Comparison of ENCODE assay signal across 27 cellular contexts in the genomic region with DNA sequence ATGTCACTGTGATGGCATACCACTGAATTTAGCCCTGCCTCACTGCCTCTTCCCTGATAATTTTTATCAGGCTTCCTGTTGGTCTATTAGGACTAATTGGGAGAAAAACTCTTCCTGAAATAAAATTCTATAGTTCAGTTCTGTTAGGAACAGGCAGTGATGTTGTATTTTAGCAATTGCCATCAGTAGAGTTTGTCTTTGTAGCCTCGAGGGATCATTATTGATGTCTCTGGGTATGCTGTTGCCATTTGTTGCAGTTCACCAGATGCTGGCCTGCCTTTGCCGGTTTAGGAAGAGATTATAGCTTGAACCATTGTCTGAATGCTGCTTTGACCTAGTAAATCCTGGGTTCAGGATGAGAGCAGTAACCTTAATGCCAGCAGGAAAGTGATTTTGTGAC. TPM values are rescaled to one million over a fixed set of nuclear protein-coding genes. Genes with fewer than 3 reads are reported as not detected.
DNase-seq lines count a peak whose midpoint lies in the region; ATAC-seq and TF ChIP-seq lines count a peak whose summit lies in the region.
"Had no signal": no experiment of that assay in that cellular context is flagged by ENCODE, and none has a peak within 500 bp of the region (broad histone marks: within the 10 kb centered on the region; RNA-seq: fewer than 3 reads in every experiment).

No MANE protein-coding gene starts in this region.

- TF ChIP-seq CTCF in HFFc6 (IDR thresholded peaks at IDR 0.05), result no peak
- TF ChIP-seq CTCF in activated CD8-positive, alpha-beta T cell treated with anti-CD3 and anti-CD28 coated beads for 36 hours (IDR thresholded peaks at IDR 0.05), result no peak
- no peak for TF ChIP-seq CTCF in progenitor cell of endocrine pancreas (IDR thresholded peaks at IDR 0.05; ENCODE audit: unreplicated experiment)
- no peak for TF ChIP-seq CTCF in type B pancreatic cell (conservative IDR thresholded peaks at IDR 0.05)

- no peak for DNase-seq in CD4-positive, alpha-beta memory T cell
- DNase-seq in HFFc6 (no peak), progenitor cell of endocrine pancreas (ENCODE audit: low spot score, unreplicated experiment) (no peak), globus pallidus (ENCODE audit: low spot score) (no peak), type B pancreatic cell (ENCODE audit: extremely low spot score, unreplicated experiment) (no peak)
- no peak for DNase-seq in activated CD8-positive, alpha-beta T cell treated with anti-CD3 and anti-CD28 coated beads for 36 hours
- no peak for DNase-seq in natural killer cell treated with Interleukin-12 subunit alpha and Interleukin-12 subunit beta and Interleukin-15 and Interleukin-18, amount 100 ng/mL, for 72 hours (ENCODE audit: low spot score)
- DNase-seq: activated effector memory CD4-positive, alpha-beta T cell treated with Interleukin-2 at 50 U/mL for 16 hours; activated naive CD8-positive, alpha-beta T cell treated with anti-CD3 and anti-CD28 coated beads, Interleukin-2, amount 10 ng/mL, durations not matched to agents 7 days and 5 days; activated T-cell treated with anti-CD3 and anti-CD28 coated beads for 4 hours; Caco-2; colonic mucosa; effector CD4-positive, alpha-beta T cell; mesendoderm; MV-4-11; NCI-H146; NCI-H446 treated with DMSO at 0.1 percent for 48 hours; NCI-H774; right lobe of liver; SHP77 treated with DMSO at 0.1 percent for 48 hours; spleen; stimulated activated CD4-positive, alpha-beta T cell treated with anti-CD3 and anti-CD28 coated beads, Interleukin-2, amount 100 ng/mL, for 24 hours; stimulated activated naive CD8-positive, alpha-beta T cell treated with anti-CD3 and anti-CD28 coated beads, Interleukin-15, amount 100 ng/mL, for 72 hours had no signal

- intact Hi-C loops in CD4-positive, alpha-beta memory T cell (cut with micrococcal nuclease), result no loop called here
- intact Hi-C loops in activated CD8-positive, alpha-beta T cell treated with anti-CD3 and anti-CD28 coated beads for 36 hours (cut with micrococcal nuclease), result no loop called here

- POLR2A ChIA-PET in CD4-positive, alpha-beta memory T cell (lab: Charles Lee; ENCODE audit: partially characterized antibody), result interaction anchor here (1.2 kb wide), 1 partner anchor 193 kb away, joined by 3 read pairs; no protein-coding TSS in a partner anchor
- POLR2A ChIA-PET in activated CD8-positive, alpha-beta T cell treated with anti-CD3 and anti-CD28 coated beads for 36 hours (lab: Charles Lee), result interaction anchor here (1.0 kb wide), 1 partner anchor 12 kb away, joined by 3 read pairs; no protein-coding TSS in a partner anchor

- peaks cover 0 to 14% of the 10 kb centered on the region in 2 donors for H3K36me3 Mint-ChIP-seq in CD4-positive, alpha-beta memory T cell
- H3K36me3 Mint-ChIP-seq in HFFc6 (ENCODE audit: low read depth) (peaks cover 20% of the 10 kb centered on the region), progenitor cell of endocrine pancreas (ENCODE audit: insufficient read depth) (peaks cover 4% of the 10 kb centered on the region), type B pancreatic cell (peaks cover 17% of the 10 kb centered on the region)
- peaks cover 7% of the 10 kb centered on the region for H3K36me3 Mint-ChIP-seq in activated CD8-positive, alpha-beta T cell treated with anti-CD3 and anti-CD28 coated beads for 36 hours (ENCODE audit: low read depth)
- H3K36me3 Mint-ChIP-seq in natural killer cell treated with Interleukin-12 subunit alpha and Interleukin-12 subunit beta and Interleukin-15 and Interleukin-18, amount 100 ng/mL, for 72 hours, result peaks cover 5% of the 10 kb centered on the region

- peaks cover 33 to 66% (median 49%) of the 10 kb centered on the region in 4 donors for H3K4me1 Mint-ChIP-seq in CD4-positive, alpha-beta memory T cell
- H3K4me1 Mint-ChIP-seq in HFFc6 (ENCODE audit: low read depth), result peaks cover 43% of the 10 kb centered on the region
- H3K4me1 Mint-ChIP-seq in activated CD8-positive, alpha-beta T cell treated with anti-CD3 and anti-CD28 coated beads for 36 hours (ENCODE audit: low read depth), result peaks cover 30% of the 10 kb centered on the region
- peaks cover 31 to 50% of the 10 kb centered on the region in 2 donors for H3K4me1 Mint-ChIP-seq in natural killer cell treated with Interleukin-12 subunit alpha and Interleukin-12 subunit beta and Interleukin-15 and Interleukin-18, amount 100 ng/mL, for 72 hours (ENCODE audit: low read depth in 2 of 2)
- H3K4me1 Mint-ChIP-seq in progenitor cell of endocrine pancreas (ENCODE audit: low read depth), result peaks cover 4% of the 10 kb centered on the region
- H3K4me1 Mint-ChIP-seq in type B pancreatic cell (ENCODE audit: unreplicated experiment), result peaks cover 26% of the 10 kb centered on the region

- peaks cover 0 to 2% (median 0%) of the 10 kb centered on the region in 8 donors for H3K9me3 Mint-ChIP-seq in CD4-positive, alpha-beta memory T cell
- H3K9me3 Mint-ChIP-seq in HFFc6 (no peaks in the 10 kb centered on the region), progenitor cell of endocrine pancreas (ENCODE audit: low read depth) (no peaks in the 10 kb centered on the region), type B pancreatic cell (no peaks in the 10 kb centered on the region)
- no peaks in the 10 kb centered on the region for H3K9me3 Mint-ChIP-seq in activated CD8-positive, alpha-beta T cell treated with anti-CD3 and anti-CD28 coated beads for 36 hours
- H3K9me3 Mint-ChIP-seq in natural killer cell treated with Interleukin-12 subunit alpha and Interleukin-12 subunit beta and Interleukin-15 and Interleukin-18, amount 100 ng/mL, for 72 hours, result no peaks in the 10 kb centered on the region
- H3K9me3 Mint-ChIP-seq: activated naive CD8-positive, alpha-beta T cell treated with anti-CD3 and anti-CD28 coated beads, Interleukin-2, amount 10 ng/mL, durations not matched to agents 7 days and 5 days; stimulated activated naive CD8-positive, alpha-beta T cell treated with anti-CD3 and anti-CD28 coated beads, Interleukin-15, amount 100 ng/mL, for 72 hours had no signal

- ATAC-seq in activated CD8-positive, alpha-beta T cell treated with anti-CD3 and anti-CD28 coated beads for 36 hours, result no peak
- no peak for ATAC-seq in natural killer cell treated with Interleukin-12 subunit alpha and Interleukin-12 subunit beta and Interleukin-15 and Interleukin-18, amount 100 ng/mL, for 72 hours
- ATAC-seq: left lobe of liver; right lobe of liver; stimulated activated naive CD8-positive, alpha-beta T cell treated with anti-CD3 and anti-CD28 coated beads, Interleukin-15, amount 100 ng/mL, for 72 hours had no signal

- CTCF ChIA-PET in CD4-positive, alpha-beta memory T cell (lab: Charles Lee; ENCODE audit: partially characterized antibody), result interaction anchor here (1.4 to 1.9 kb wide), 3 partner anchors 9 to 78 kb away, joined by 4 to 5 read pairs (median 4); no protein-coding TSS in a partner anchor
- CTCF ChIA-PET in activated CD8-positive, alpha-beta T cell treated with anti-CD3 and anti-CD28 coated beads for 36 hours (lab: Charles Lee), result interaction anchor here (0.9 to 1.0 kb wide), 2 partner anchors 65 to 78 kb away, joined by 3 read pairs; no protein-coding TSS in a partner anchor

- H3K4me3 Mint-ChIP-seq in CD4-positive, alpha-beta memory T cell, result no peak overlapping the region
- H3K4me3 Mint-ChIP-seq in HFFc6, result no peak overlapping the region
- no peak overlapping the region for H3K4me3 Mint-ChIP-seq in activated CD8-positive, alpha-beta T cell treated with anti-CD3 and anti-CD28 coated beads for 36 hours
- no peak overlapping the region for H3K4me3 Mint-ChIP-seq in natural killer cell treated with Interleukin-12 subunit alpha and Interleukin-12 subunit beta and Interleukin-15 and Interleukin-18, amount 100 ng/mL, for 72 hours
- no peak overlapping the region for H3K4me3 Mint-ChIP-seq in progenitor cell of endocrine pancreas (ENCODE audit: low read depth)
- no peak overlapping the region for H3K4me3 Mint-ChIP-seq in type B pancreatic cell
- H3K4me3 Mint-ChIP-seq: activated naive CD8-positive, alpha-beta T cell treated with anti-CD3 and anti-CD28 coated beads, Interleukin-2, amount 10 ng/mL, durations not matched to agents 7 days and 5 days; stimulated activated naive CD8-positive, alpha-beta T cell treated with anti-CD3 and anti-CD28 coated beads, Interleukin-15, amount 100 ng/mL, for 72 hours had no signal

- H3K36me3 ChIP-seq in CD4-positive, alpha-beta memory T cell (ENCODE audit: insufficient read depth, low read length), result no peaks in the 10 kb centered on the region
- H3K36me3 ChIP-seq: cardiac muscle cell, colonic mucosa had no signal

- H3K27me3 Mint-ChIP-seq in CD4-positive, alpha-beta memory T cell, result no peaks in the 10 kb centered on the region
- no peaks in the 10 kb centered on the region for H3K27me3 Mint-ChIP-seq in HFFc6 (ENCODE audit: insufficient read depth)
- H3K27me3 Mint-ChIP-seq in activated CD8-positive, alpha-beta T cell treated with anti-CD3 and anti-CD28 coated beads for 36 hours, result no peaks in the 10 kb centered on the region
- H3K27me3 Mint-ChIP-seq in natural killer cell treated with Interleukin-12 subunit alpha and Interleukin-12 subunit beta and Interleukin-15 and Interleukin-18, amount 100 ng/mL, for 72 hours, result no peaks in the 10 kb centered on the region
- no peaks in the 10 kb centered on the region for H3K27me3 Mint-ChIP-seq in progenitor cell of endocrine pancreas
- no peaks in the 10 kb centered on the region for H3K27me3 Mint-ChIP-seq in type B pancreatic cell
- H3K27me3 Mint-ChIP-seq: activated naive CD8-positive, alpha-beta T cell treated with anti-CD3 and anti-CD28 coated beads, Interleukin-2, amount 10 ng/mL, durations not matched to agents 7 days and 5 days; stimulated activated naive CD8-positive, alpha-beta T cell treated with anti-CD3 and anti-CD28 coated beads, Interleukin-15, amount 100 ng/mL, for 72 hours had no signal

- no peaks in the 10 kb centered on the region for H3K27me3 ChIP-seq in CD4-positive, alpha-beta memory T cell (ENCODE audit: insufficient read depth, low read length)
- H3K27me3 ChIP-seq: cardiac muscle cell, colonic mucosa, right lobe of liver, spleen, vagina had no signal

- peaks cover 23% of the 10 kb centered on the region for H3K4me1 ChIP-seq in CD4-positive, alpha-beta memory T cell (ENCODE audit: insufficient read depth, low read length)
- H3K4me1 ChIP-seq: Caco-2, colonic mucosa had no signal

- H3K27ac Mint-ChIP-seq in CD4-positive, alpha-beta memory T cell, result peak overlapping the region in 5 of 7 donors; percentile 43 to 81 (median 68)
- peak overlapping the region; percentile 39; the same call in 1 of the 2 replicates for H3K27ac Mint-ChIP-seq in HFFc6
- H3K27ac Mint-ChIP-seq in activated CD8-positive, alpha-beta T cell treated with anti-CD3 and anti-CD28 coated beads for 36 hours, result peak overlapping the region; percentile 3
- peak overlapping the region; percentile 2 to 17 for H3K27ac Mint-ChIP-seq in natural killer cell treated with Interleukin-12 subunit alpha and Interleukin-12 subunit beta and Interleukin-15 and Interleukin-18, amount 100 ng/mL, for 72 hours
- no peak overlapping the region for H3K27ac Mint-ChIP-seq in progenitor cell of endocrine pancreas
- H3K27ac Mint-ChIP-seq in type B pancreatic cell, result no peak overlapping the region
- H3K27ac Mint-ChIP-seq: activated naive CD8-positive, alpha-beta T cell treated with anti-CD3 and anti-CD28 coated beads, Interleukin-2, amount 10 ng/mL, durations not matched to agents 7 days and 5 days; stimulated activated naive CD8-positive, alpha-beta T cell treated with anti-CD3 and anti-CD28 coated beads, Interleukin-15, amount 100 ng/mL, for 72 hours had no signal

- H3K9me3 ChIP-seq in CD4-positive, alpha-beta memory T cell (ENCODE audit: control insufficient read depth in 1 of 2, low read length in 2 of 2), result no peaks in the 10 kb centered on the region
- H3K9me3 ChIP-seq: Caco-2, colonic mucosa, right lobe of liver, spleen, vagina had no signal

- no peak overlapping the region for H3K27ac ChIP-seq in CD4-positive, alpha-beta memory T cell (ENCODE audit: low read depth, low read length)
- H3K27ac ChIP-seq: cardiac muscle cell, colonic mucosa, epithelial cell of prostate, right lobe of liver, spleen, vagina had no signal

- no peak overlapping the region for H3K4me3 ChIP-seq in CD4-positive, alpha-beta memory T cell (ENCODE audit: low read length in 2 of 2)
- H3K4me3 ChIP-seq: cardiac muscle cell, colonic mucosa, right lobe of liver, spleen, vagina had no signal

RNA-seq across cellular contexts. Expression of gene KDM2A, which starts 41.0 kb away (rescaled TPM):
- 100 to 1,000 TPM; 193 to 200 TPM for total RNA-seq in CD4-positive, alpha-beta memory T cell
- 10 to 100 TPM; 14.0 to 17.3 TPM for polyA plus RNA-seq in CD4-positive, alpha-beta memory T cell
- total RNA-seq in HFFc6 (2021; fragmentation: NEBNext Ultra II Directional; extraction: Animal tissue kit (Norgen Biotek cat#: 25700)), result 10 to 100 TPM; 46.1 to 55.0 (median 49.7) TPM
- total RNA-seq in activated CD8-positive, alpha-beta T cell treated with anti-CD3 and anti-CD28 coated beads for 36 hours, result 10 to 100 TPM; 79.6 to 88.1 TPM
- 100 to 1,000 TPM; 151 to 178 TPM for total RNA-seq in natural killer cell treated with Interleukin-12 subunit alpha and Interleukin-12 subunit beta and Interleukin-15 and Interleukin-18, amount 100 ng/mL, for 72 hours
- total RNA-seq in progenitor cell of endocrine pancreas, result 102 and 108 TPM in 2 replicates
- 97.5 and 169 TPM in 2 replicates for total RNA-seq in type B pancreatic cell (ENCODE audit: low replicate concordance)

Comparison
In these comparisons a context has a peak if more than half of its experiments do, and no peak if none do; other contexts are left out.
1. H3K27ac Mint-ChIP-seq: peak in CD4-positive, alpha-beta memory T cell (5 of 7), HFFc6 (single experiment), activated CD8-positive, alpha-beta T cell treated with anti-CD3 and anti-CD28 coated beads for 36 hours (single experiment) and natural killer cell treated with Interleukin-12 subunit alpha and Interleukin-12 subunit beta and Interleukin-15 and Interleukin-18, amount 100 ng/mL, for 72 hours (2 of 2); none in progenitor cell of endocrine pancreas (single experiment) and type B pancreatic cell (single experiment).